Comparison of ENCODE assay signal across 1 cellular context in the genomic region with DNA sequence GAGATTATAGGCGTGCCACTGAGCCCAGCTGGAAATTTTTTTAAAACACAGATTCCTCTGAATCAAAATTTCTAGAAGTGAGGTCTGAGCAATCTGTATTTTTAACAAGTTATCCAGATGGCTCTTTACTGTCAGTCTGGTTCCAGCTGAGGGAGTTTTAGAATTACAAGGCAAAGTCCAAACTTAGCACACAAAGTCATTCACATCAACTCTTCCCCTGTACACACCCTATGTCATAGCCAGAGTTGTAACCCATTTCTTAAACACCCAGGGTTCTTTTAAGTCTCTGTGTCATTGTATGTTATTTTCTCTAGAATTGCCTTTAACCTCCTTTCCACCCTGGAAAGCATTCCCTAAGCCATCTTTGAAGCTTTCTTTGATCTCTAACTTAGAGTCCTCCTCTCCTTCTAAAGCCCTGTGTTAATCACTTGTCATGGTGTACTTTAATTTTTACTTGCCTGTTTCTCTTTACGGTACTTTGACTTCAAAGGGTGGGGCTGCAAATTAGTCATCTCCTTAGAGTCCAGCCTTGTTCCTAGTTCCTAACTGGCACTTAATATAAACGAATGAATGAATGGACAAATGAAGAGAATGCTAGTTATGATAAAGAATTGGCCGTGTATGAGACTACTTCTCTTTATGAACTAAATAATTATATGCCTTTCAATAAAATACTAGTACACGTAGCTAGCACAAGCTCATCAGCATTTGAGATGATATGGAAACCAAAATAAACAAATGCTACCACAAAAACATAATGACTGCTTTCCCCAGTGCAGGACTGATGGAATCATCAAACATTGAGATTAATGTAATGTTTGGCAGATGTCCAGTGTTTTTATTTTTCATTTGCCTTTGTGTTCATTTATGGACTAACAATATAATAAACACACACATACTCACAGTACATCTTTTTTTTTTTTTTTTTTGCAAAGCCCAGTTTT.
TF ChIP-seq lines count a peak whose summit lies in the region.

No MANE protein-coding gene starts in this region.

TF ChIP-seq in HepG2, 621 proteins besides CTCF, POLR2A, EP300 and RAD21 (continued from another document and continues in another):
- peak; percentile 84; the same call in 1 of the 2 replicates for TF ChIP-seq HNF4G (IDR thresholded peaks at IDR 0.05; ENCODE audit: borderline replicate concordance, low read depth, low read length)
- TF ChIP-seq HNF4G (CRISPR knock-in tag; IDR thresholded peaks at IDR 0.05; ENCODE audit: borderline replicate concordance, low read depth) = no peak
- TF ChIP-seq, protein P1, sequence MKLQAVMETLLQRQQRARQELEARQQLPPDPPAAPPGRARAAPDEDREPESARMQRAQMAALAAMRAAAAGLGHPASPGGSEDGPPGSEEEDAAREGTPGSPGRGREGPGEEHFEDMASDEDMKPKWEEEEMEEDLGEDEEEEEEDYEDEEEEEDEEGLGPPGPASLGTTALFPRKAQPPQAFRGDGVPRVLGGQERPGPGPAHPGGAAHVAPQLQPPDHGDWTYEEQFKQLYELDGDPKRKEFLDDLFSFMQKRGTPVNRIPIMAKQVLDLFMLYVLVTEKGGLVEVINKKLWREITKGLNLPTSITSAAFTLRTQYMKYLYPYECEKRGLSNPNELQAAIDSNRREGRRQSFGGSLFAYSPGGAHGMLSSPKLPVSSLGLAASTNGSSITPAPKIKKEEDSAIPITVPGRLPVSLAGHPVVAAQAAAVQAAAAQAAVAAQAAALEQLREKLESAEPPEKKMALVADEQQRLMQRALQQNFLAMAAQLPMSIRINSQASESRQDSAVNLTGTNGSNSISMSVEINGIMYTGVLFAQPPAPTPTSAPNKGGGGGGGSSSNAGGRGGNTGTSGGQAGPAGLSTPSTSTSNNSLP (IDR thresholded peaks at IDR 0.05; ENCODE audit: low read depth, low read length) = 0 out of 2 replicates have a peak, but pooled peaks have one; percentile 36
- 0 out of 2 replicates have a peak, but pooled peaks have one; percentile 27 for TF ChIP-seq IRF2 (CRISPR knock-in tag; IDR thresholded peaks at IDR 0.05)
- TF ChIP-seq CREB1 (IDR thresholded peaks at IDR 0.05) = no peak
- TF ChIP-seq CREB1 (CRISPR knock-in tag; IDR thresholded peaks at IDR 0.05) = no peak
- peak; percentile 79 for TF ChIP-seq HNF4A (CRISPR knock-in tag; IDR thresholded peaks at IDR 0.05)
- peak; percentile 35 for TF ChIP-seq ASH2L (IDR thresholded peaks at IDR 0.05; ENCODE audit: insufficient read length, low read depth, low read length)
- TF ChIP-seq SAP130 (CRISPR knock-in tag; IDR thresholded peaks at IDR 0.05; ENCODE audit: low read depth) = peak; percentile 46
- no peak for TF ChIP-seq RBAK (CRISPR knock-in tag; IDR thresholded peaks at IDR 0.05)
- TF ChIP-seq NCOA1 (CRISPR knock-in tag; IDR thresholded peaks at IDR 0.05) = 0 out of 2 replicates have a peak, but pooled peaks have one; percentile 19
- 0 out of 2 replicates have a peak, but pooled peaks have one; percentile 22 for TF ChIP-seq ZNF792 (CRISPR knock-in tag; IDR thresholded peaks at IDR 0.05)
- TF ChIP-seq NFIB (CRISPR knock-in tag; IDR thresholded peaks at IDR 0.05; ENCODE audit: borderline replicate concordance) = no peak
- TF ChIP-seq SOX5 (CRISPR knock-in tag; IDR thresholded peaks at IDR 0.05; ENCODE audit: borderline replicate concordance) = 0 out of 2 replicates have a peak, but pooled peaks have one; percentile 19
- TF ChIP-seq, protein P2, sequence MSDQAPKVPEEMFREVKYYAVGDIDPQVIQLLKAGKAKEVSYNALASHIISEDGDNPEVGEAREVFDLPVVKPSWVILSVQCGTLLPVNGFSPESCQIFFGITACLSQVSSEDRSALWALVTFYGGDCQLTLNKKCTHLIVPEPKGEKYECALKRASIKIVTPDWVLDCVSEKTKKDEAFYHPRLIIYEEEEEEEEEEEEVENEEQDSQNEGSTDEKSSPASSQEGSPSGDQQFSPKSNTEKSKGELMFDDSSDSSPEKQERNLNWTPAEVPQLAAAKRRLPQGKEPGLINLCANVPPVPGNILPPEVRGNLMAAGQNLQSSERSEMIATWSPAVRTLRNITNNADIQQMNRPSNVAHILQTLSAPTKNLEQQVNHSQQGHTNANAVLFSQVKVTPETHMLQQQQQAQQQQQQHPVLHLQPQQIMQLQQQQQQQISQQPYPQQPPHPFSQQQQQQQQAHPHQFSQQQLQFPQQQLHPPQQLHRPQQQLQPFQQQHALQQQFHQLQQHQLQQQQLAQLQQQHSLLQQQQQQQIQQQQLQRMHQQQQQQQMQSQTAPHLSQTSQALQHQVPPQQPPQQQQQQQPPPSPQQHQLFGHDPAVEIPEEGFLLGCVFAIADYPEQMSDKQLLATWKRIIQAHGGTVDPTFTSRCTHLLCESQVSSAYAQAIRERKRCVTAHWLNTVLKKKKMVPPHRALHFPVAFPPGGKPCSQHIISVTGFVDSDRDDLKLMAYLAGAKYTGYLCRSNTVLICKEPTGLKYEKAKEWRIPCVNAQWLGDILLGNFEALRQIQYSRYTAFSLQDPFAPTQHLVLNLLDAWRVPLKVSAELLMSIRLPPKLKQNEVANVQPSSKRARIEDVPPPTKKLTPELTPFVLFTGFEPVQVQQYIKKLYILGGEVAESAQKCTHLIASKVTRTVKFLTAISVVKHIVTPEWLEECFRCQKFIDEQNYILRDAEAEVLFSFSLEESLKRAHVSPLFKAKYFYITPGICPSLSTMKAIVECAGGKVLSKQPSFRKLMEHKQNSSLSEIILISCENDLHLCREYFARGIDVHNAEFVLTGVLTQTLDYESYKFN (CRISPR knock-in tag; conservative IDR thresholded peaks at IDR 0.05) = peak; percentile 43; the same call in 1 of the 2 replicates
- TF ChIP-seq MTF2 (CRISPR knock-in tag; IDR thresholded peaks at IDR 0.05; ENCODE audit: borderline replicate concordance) = no peak
- no peak for TF ChIP-seq KDM1A (CRISPR knock-in tag; IDR thresholded peaks at IDR 0.05)
- TF ChIP-seq TERF1 (CRISPR knock-in tag; IDR thresholded peaks at IDR 0.05) = no peak
- 0 out of 2 replicates have a peak, but pooled peaks have one; percentile 10 for TF ChIP-seq BHLHE40 (IDR thresholded peaks at IDR 0.05; ENCODE audit: low read length)
- peak; percentile 14 for TF ChIP-seq TEAD3 (CRISPR knock-in tag; optimal IDR thresholded peaks at IDR 0.05; ENCODE audit: borderline replicate concordance)
- TF ChIP-seq, protein P3, sequence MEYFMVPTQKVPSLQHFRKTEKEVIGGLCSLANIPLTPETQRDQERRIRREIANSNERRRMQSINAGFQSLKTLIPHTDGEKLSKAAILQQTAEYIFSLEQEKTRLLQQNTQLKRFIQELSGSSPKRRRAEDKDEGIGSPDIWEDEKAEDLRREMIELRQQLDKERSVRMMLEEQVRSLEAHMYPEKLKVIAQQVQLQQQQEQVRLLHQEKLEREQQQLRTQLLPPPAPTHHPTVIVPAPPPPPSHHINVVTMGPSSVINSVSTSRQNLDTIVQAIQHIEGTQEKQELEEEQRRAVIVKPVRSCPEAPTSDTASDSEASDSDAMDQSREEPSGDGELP (IDR thresholded peaks at IDR 0.05; ENCODE audit: borderline replicate concordance, low read depth) = peak; percentile 83
- no peak for TF ChIP-seq HOXD1 (CRISPR knock-in tag; IDR thresholded peaks at IDR 0.05)
- TF ChIP-seq ARID5B (CRISPR knock-in tag; IDR thresholded peaks at IDR 0.05) = peak; percentile 60; the same call in 1 of the 2 replicates
- peak; percentile 70 for TF ChIP-seq ZNF644 (CRISPR knock-in tag; IDR thresholded peaks at IDR 0.05; ENCODE audit: low read depth)
- TF ChIP-seq, protein P4, sequence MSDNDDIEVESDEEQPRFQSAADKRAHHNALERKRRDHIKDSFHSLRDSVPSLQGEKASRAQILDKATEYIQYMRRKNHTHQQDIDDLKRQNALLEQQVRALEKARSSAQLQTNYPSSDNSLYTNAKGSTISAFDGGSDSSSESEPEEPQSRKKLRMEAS (IDR thresholded peaks at IDR 0.05) = peak; percentile 22; the same call in 1 of the 2 replicates
- TF ChIP-seq, protein P5, sequence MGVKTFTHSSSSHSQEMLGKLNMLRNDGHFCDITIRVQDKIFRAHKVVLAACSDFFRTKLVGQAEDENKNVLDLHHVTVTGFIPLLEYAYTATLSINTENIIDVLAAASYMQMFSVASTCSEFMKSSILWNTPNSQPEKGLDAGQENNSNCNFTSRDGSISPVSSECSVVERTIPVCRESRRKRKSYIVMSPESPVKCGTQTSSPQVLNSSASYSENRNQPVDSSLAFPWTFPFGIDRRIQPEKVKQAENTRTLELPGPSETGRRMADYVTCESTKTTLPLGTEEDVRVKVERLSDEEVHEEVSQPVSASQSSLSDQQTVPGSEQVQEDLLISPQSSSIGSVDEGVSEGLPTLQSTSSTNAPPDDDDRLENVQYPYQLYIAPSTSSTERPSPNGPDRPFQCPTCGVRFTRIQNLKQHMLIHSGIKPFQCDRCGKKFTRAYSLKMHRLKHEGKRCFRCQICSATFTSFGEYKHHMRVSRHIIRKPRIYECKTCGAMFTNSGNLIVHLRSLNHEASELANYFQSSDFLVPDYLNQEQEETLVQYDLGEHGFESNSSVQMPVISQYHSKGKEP (CRISPR knock-in tag; IDR thresholded peaks at IDR 0.05) = 0 out of 2 replicates have a peak, but pooled peaks have one; percentile 10
- TF ChIP-seq LRRFIP1 (CRISPR knock-in tag; conservative IDR thresholded peaks at IDR 0.05) = no peak
- no peak for TF ChIP-seq ZXDC (CRISPR knock-in tag; IDR thresholded peaks at IDR 0.05)
- TF ChIP-seq SOX13 (IDR thresholded peaks at IDR 0.05) = no peak
- TF ChIP-seq SOX13 (CRISPR knock-in tag; conservative IDR thresholded peaks at IDR 0.05 in 1 of 2, IDR thresholded peaks at IDR 0.05 in 1 of 2) = peak in 1 of 2 experiments; percentile 18; a peak in 1 of 4 replicates
